In the genomic region with DNA sequence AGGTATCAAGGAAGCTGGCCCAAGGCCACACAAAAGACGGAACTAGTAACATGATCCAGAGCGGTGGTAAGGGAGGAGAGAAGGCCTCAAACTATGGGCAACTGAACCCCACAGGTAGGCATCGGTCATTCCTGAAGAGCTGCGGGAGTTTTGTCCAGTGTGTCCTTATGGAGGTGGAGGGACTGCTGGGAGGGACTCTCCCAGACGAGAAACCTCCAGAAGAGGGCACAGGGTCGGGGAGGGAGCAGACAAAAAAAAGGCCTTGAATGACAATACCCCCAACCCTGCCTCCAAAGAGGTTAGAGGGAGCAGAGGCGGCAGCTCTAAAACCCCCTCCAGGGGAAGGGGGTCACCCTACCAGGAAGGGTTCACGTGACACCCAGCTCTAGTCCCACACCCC, we compare ENCODE assay signal across 1 cellular context.
TF ChIP-seq lines count a peak whose summit lies in the region.

No MANE protein-coding gene starts in this region.

TF ChIP-seq in GM23338, 12 proteins besides CTCF, POLR2A, EP300 and RAD21:
- TF ChIP-seq CREB1 (CRISPR knock-in tag; IDR thresholded peaks at IDR 0.05; ENCODE audit: low read depth) (no peak), NANOG (IDR thresholded peaks at IDR 0.05; ENCODE audit: borderline replicate concordance) (no peak), POLR2AphosphoS5 (IDR thresholded peaks at IDR 0.05; ENCODE audit: low read depth) (no peak), STAT1 (IDR thresholded peaks at IDR 0.05; ENCODE audit: unreplicated experiment) (no peak), EZH2 (IDR thresholded peaks at IDR 0.05; ENCODE audit: low read depth, unreplicated experiment) (no peak), ZNF331 (CRISPR knock-in tag; IDR thresholded peaks at IDR 0.05; ENCODE audit: low read depth) (no peak), JUNB (IDR thresholded peaks at IDR 0.05; ENCODE audit: unreplicated experiment) (no peak), EZH2phosphoT487 (IDR thresholded peaks at IDR 0.05; ENCODE audit: unreplicated experiment) (no peak), ZNF114 (CRISPR knock-in tag; IDR thresholded peaks at IDR 0.05) (no peak)
- TF ChIP-seq, protein P1, sequence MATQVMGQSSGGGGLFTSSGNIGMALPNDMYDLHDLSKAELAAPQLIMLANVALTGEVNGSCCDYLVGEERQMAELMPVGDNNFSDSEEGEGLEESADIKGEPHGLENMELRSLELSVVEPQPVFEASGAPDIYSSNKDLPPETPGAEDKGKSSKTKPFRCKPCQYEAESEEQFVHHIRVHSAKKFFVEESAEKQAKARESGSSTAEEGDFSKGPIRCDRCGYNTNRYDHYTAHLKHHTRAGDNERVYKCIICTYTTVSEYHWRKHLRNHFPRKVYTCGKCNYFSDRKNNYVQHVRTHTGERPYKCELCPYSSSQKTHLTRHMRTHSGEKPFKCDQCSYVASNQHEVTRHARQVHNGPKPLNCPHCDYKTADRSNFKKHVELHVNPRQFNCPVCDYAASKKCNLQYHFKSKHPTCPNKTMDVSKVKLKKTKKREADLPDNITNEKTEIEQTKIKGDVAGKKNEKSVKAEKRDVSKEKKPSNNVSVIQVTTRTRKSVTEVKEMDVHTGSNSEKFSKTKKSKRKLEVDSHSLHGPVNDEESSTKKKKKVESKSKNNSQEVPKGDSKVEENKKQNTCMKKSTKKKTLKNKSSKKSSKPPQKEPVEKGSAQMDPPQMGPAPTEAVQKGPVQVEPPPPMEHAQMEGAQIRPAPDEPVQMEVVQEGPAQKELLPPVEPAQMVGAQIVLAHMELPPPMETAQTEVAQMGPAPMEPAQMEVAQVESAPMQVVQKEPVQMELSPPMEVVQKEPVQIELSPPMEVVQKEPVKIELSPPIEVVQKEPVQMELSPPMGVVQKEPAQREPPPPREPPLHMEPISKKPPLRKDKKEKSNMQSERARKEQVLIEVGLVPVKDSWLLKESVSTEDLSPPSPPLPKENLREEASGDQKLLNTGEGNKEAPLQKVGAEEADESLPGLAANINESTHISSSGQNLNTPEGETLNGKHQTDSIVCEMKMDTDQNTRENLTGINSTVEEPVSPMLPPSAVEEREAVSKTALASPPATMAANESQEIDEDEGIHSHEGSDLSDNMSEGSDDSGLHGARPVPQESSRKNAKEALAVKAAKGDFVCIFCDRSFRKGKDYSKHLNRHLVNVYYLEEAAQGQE (IDR thresholded peaks at IDR 0.05; ENCODE audit: unreplicated experiment), result no peak
- TF ChIP-seq, protein P2, sequence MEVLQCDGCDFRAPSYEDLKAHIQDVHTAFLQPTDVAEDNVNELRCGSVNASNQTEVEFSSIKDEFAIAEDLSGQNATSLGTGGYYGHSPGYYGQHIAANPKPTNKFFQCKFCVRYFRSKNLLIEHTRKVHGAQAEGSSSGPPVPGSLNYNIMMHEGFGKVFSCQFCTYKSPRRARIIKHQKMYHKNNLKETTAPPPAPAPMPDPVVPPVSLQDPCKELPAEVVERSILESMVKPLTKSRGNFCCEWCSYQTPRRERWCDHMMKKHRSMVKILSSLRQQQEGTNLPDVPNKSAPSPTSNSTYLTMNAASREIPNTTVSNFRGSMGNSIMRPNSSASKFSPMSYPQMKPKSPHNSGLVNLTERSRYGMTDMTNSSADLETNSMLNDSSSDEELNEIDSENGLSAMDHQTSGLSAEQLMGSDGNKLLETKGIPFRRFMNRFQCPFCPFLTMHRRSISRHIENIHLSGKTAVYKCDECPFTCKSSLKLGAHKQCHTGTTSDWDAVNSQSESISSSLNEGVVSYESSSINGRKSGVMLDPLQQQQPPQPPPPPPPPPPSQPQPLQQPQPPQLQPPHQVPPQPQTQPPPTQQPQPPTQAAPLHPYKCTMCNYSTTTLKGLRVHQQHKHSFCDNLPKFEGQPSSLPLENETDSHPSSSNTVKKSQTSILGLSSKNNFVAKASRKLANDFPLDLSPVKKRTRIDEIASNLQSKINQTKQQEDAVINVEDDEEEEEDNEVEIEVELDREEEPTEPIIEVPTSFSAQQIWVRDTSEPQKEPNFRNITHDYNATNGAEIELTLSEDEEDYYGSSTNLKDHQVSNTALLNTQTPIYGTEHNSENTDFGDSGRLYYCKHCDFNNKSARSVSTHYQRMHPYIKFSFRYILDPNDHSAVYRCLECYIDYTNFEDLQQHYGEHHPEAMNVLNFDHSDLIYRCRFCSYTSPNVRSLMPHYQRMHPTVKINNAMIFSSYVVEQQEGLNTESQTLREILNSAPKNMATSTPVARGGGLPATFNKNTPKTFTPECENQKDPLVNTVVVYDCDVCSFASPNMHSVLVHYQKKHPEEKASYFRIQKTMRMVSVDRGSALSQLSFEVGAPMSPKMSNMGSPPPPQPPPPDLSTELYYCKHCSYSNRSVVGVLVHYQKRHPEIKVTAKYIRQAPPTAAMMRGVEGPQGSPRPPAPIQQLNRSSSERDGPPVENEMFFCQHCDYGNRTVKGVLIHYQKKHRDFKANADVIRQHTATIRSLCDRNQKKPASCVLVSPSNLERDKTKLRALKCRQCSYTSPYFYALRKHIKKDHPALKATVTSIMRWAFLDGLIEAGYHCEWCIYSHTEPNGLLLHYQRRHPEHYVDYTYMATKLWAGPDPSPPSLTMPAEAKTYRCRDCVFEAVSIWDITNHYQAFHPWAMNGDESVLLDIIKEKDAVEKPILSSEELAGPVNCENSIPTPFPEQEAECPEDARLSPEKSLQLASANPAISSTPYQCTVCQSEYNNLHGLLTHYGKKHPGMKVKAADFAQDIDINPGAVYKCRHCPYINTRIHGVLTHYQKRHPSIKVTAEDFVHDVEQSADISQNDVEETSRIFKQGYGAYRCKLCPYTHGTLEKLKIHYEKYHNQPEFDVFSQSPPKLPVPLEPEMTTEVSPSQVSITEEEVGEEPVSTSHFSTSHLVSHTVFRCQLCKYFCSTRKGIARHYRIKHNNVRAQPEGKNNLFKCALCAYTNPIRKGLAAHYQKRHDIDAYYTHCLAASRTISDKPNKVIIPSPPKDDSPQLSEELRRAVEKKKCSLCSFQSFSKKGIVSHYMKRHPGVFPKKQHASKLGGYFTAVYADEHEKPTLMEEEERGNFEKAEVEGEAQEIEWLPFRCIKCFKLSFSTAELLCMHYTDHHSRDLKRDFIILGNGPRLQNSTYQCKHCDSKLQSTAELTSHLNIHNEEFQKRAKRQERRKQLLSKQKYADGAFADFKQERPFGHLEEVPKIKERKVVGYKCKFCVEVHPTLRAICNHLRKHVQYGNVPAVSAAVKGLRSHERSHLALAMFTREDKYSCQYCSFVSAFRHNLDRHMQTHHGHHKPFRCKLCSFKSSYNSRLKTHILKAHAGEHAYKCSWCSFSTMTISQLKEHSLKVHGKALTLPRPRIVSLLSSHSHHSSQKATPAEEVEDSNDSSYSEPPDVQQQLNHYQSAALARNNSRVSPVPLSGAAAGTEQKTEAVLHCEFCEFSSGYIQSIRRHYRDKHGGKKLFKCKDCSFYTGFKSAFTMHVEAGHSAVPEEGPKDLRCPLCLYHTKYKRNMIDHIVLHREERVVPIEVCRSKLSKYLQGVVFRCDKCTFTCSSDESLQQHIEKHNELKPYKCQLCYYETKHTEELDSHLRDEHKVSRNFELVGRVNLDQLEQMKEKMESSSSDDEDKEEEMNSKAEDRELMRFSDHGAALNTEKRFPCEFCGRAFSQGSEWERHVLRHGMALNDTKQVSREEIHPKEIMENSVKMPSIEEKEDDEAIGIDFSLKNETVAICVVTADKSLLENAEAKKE (CRISPR knock-in tag; IDR thresholded peaks at IDR 0.05), result no peak
- TF ChIP-seq, protein P3, sequence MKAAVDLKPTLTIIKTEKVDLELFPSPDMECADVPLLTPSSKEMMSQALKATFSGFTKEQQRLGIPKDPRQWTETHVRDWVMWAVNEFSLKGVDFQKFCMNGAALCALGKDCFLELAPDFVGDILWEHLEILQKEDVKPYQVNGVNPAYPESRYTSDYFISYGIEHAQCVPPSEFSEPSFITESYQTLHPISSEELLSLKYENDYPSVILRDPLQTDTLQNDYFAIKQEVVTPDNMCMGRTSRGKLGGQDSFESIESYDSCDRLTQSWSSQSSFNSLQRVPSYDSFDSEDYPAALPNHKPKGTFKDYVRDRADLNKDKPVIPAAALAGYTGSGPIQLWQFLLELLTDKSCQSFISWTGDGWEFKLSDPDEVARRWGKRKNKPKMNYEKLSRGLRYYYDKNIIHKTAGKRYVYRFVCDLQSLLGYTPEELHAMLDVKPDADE (IDR thresholded peaks at IDR 0.05), result no peak
